17 cellular contexts compared by ENCODE assay signal in genomic region chr22:37177221-37177620, GRCh38. TPM values are rescaled to one million over a fixed set of nuclear protein-coding genes. Genes with fewer than 3 reads are reported as not detected.
DNase-seq lines count a peak whose midpoint lies in the region; ATAC-seq and TF ChIP-seq lines count a peak whose summit lies in the region.
"Had no signal": no experiment of that assay in that cellular context is flagged by ENCODE, and none has a peak within 500 bp of the region (broad histone marks: within the 10 kb centered on the region; RNA-seq: fewer than 3 reads in every experiment).

No MANE protein-coding gene starts in this region.

- TF ChIP-seq POLR2A in testis (IDR thresholded peaks at IDR 0.05), result no peak

- peaks cover 32% of the 10 kb centered on the region for H3K27me3 Mint-ChIP-seq in T-helper 17 cell
- H3K27me3 Mint-ChIP-seq: stimulated activated naive CD8-positive, alpha-beta T cell treated with anti-CD3 and anti-CD28 coated beads, Interleukin-15, amount 100 ng/mL, for 72 hours had no signal

- peaks cover 41 to 62% (median 51%) of the 10 kb centered on the region in 10 experiments for H3K4me1 ChIP-seq in BLaER1 treated with 17β-estradiol and CSF1 and Interleukin-3, amounts not matched to agents 10 nM and 100 nM
- peaks cover 54% of the 10 kb centered on the region for H3K4me1 ChIP-seq in left ventricle myocardium inferior
- H3K4me1 ChIP-seq in testis, result peaks cover 30% of the 10 kb centered on the region

- peak overlapping the region in 5 of 11 experiments; percentile 14 to 56 (median 34); a peak in 3 of 22 replicates for H3K9ac ChIP-seq in BLaER1 treated with 17β-estradiol and CSF1 and Interleukin-3, amounts not matched to agents 10 nM and 100 nM
- H3K9ac ChIP-seq: SK-N-SH had no signal

- H4K20me1 ChIP-seq in BLaER1 treated with 17β-estradiol and CSF1 and Interleukin-3, amounts not matched to agents 10 nM and 100 nM, result no peaks in the 10 kb centered on the region

- H3K27me3 ChIP-seq in BLaER1 treated with 17β-estradiol and CSF1 and Interleukin-3, amounts not matched to agents 10 nM and 100 nM, result no peaks in the 10 kb centered on the region
- H3K27me3 ChIP-seq in left ventricle myocardium inferior (ENCODE audit: low read depth) (no peaks in the 10 kb centered on the region), testis (no peaks in the 10 kb centered on the region)

- H3K4me2 ChIP-seq in BLaER1 treated with 17β-estradiol and CSF1 and Interleukin-3, amounts not matched to agents 10 nM and 100 nM, result peak overlapping the region; percentile 60 to 87 (median 73)
- H3K4me2 ChIP-seq: SK-N-SH had no signal

- intact Hi-C loops in left ventricle myocardium inferior (cut with micrococcal nuclease) (no loop called here), posterior vena cava (cut with DNase I) (no loop called here), testis (cut with DNase I; ENCODE audit: low total_unique reads) (no loop called here)

- TF ChIP-seq CTCF in left ventricle myocardium inferior (IDR thresholded peaks at IDR 0.05; ENCODE audit: borderline replicate concordance) (no peak), testis (IDR thresholded peaks at IDR 0.05) (no peak)

- H3K4me3 Mint-ChIP-seq in T-helper 17 cell, result no peak overlapping the region
- H3K4me3 Mint-ChIP-seq: activated naive CD4-positive, alpha-beta T cell treated with anti-CD3 and anti-CD28 coated beads, Interleukin-2, amount 10 ng/mL, durations not matched to agents 7 days and 5 days had no signal

- peak overlapping the region; percentile 32 for H3K27ac Mint-ChIP-seq in T-helper 17 cell
- H3K27ac Mint-ChIP-seq: activated naive CD4-positive, alpha-beta T cell treated with anti-CD3 and anti-CD28 coated beads, Interleukin-2, amount 10 ng/mL, durations not matched to agents 7 days and 5 days had no signal

- ATAC-seq in T-helper 17 cell (no peak), HG03196 (IDR thresholded peaks at IDR 0.05; ENCODE audit: unreplicated experiment) (no peak)

- H3K36me3 ChIP-seq in BLaER1 treated with 17β-estradiol and CSF1 and Interleukin-3, amounts not matched to agents 10 nM and 100 nM, result no peaks in the 10 kb centered on the region
- H3K36me3 ChIP-seq in left ventricle myocardium inferior (no peaks in the 10 kb centered on the region), testis (ENCODE audit: low read depth, missing control alignments) (no peaks in the 10 kb centered on the region)

- H3K4me1 Mint-ChIP-seq in T-helper 17 cell, result peaks cover 12% of the 10 kb centered on the region

- H3K4me3 ChIP-seq in BLaER1 treated with 17β-estradiol and CSF1 and Interleukin-3, amounts not matched to agents 10 nM and 100 nM, result no peak overlapping the region
- H3K4me3 ChIP-seq in left ventricle myocardium inferior (peak overlapping the region; percentile 39), testis (no peak overlapping the region)

- 81 to 86% methylated on average over 5 of the region's 5 CpGs for WGBS in testis, 2 donors

- H3K36me3 Mint-ChIP-seq in T-helper 17 cell (ENCODE audit: low read depth), result peaks cover 9% of the 10 kb centered on the region
- H3K36me3 Mint-ChIP-seq: activated naive CD4-positive, alpha-beta T cell treated with anti-CD3 and anti-CD28 coated beads, Interleukin-2, amount 10 ng/mL, durations not matched to agents 7 days and 5 days had no signal

- H3K27ac ChIP-seq in BLaER1 treated with 17β-estradiol and CSF1 and Interleukin-3, amounts not matched to agents 10 nM and 100 nM, result peak overlapping the region in 9 of 11 experiments; percentile 12 to 73 (median 61); a peak in 17 of 22 replicates
- H3K27ac ChIP-seq in left ventricle myocardium inferior (replicated peaks) (peak overlapping the region; percentile 60), testis (no peak overlapping the region)
- H3K27ac ChIP-seq: epithelial cell of prostate had no signal

- DNase-seq in T-helper 17 cell (no peak), left ventricle myocardium inferior (no peak), posterior vena cava (ENCODE audit: low spot score) (peak; percentile 42), testis (no peak)
- DNase-seq in activated CD8-positive, alpha-beta memory T cell treated with anti-CD3 and anti-CD28 coated beads, Interleukin-2, amount 50 U/mL, for 4 hours, result no peak
- DNase-seq in activated CD4-positive, alpha-beta T cell treated with anti-CD3 and anti-CD28 coated beads, Interleukin-2, amount 50 U/mL, for 48 hours, result no peak
- DNase-seq: cerebellar nuclear complex; kidney glomerular epithelial cell; NCI-H1417 treated with DMSO at 0.1 percent for 48 hours; NCI-H345; stimulated activated naive CD8-positive, alpha-beta T cell treated with anti-CD3 and anti-CD28 coated beads, Interleukin-15, amount 100 ng/mL, for 72 hours had no signal

- peaks cover 0 to 12% (median 4%) of the 10 kb centered on the region in 11 experiments; a peak in 3 of 22 replicates for H3K9me3 ChIP-seq in BLaER1 treated with 17β-estradiol and CSF1 and Interleukin-3, amounts not matched to agents 10 nM and 100 nM (replicated peaks in 1 of 11)
- H3K9me3 ChIP-seq in T-helper 17 cell (ENCODE audit: control insufficient read depth, low read length, poor library complexity, severe bottlenecking), result no peaks in the 10 kb centered on the region
- H3K9me3 ChIP-seq in left ventricle myocardium inferior (replicated peaks), result no peaks in the 10 kb centered on the region
- H3K9me3 ChIP-seq in testis, result no peaks in the 10 kb centered on the region
- H3K9me3 ChIP-seq: SK-N-SH had no signal

RNA-seq across cellular contexts. Expression of gene C1QTNF6, which starts 10.8 kb away (rescaled TPM):
- 10 to 100 TPM; 11.2 to 11.8 TPM for total RNA-seq in T-helper 17 cell
- 1.3 TPM for total RNA-seq in left ventricle myocardium inferior
- total RNA-seq in posterior vena cava, result 1 to 10 TPM; 1.8 to 6.3 TPM
- total RNA-seq in testis, result 10 to 100 TPM; 12.6 to 14.8 TPM
- polyA plus RNA-seq in testis (ENCODE audit: insufficient read depth, low read depth, low replicate concordance), result 15.0 TPM

RNA-seq across cellular contexts. Expression of gene IL2RB, which starts 27.5 kb away (rescaled TPM):
- total RNA-seq in T-helper 17 cell, result 100 to 1,000 TPM in 1 of 2 donors, 10 to 100 TPM in 1; 76.4 to 107 TPM
- total RNA-seq in left ventricle myocardium inferior, result 0.99 TPM
- total RNA-seq in posterior vena cava, result 1 to 10 TPM; 1.2 to 1.3 TPM
- total RNA-seq in testis, result 1 to 10 TPM in 1 of 2 donors, under 1 TPM in 1; 0.74 to 1.5 TPM
- 2.9 TPM for polyA plus RNA-seq in testis (ENCODE audit: insufficient read depth, low read depth, low replicate concordance)

RNA-seq across cellular contexts. Expression of gene SSTR3, which starts 35.1 kb away (rescaled TPM):
- total RNA-seq in T-helper 17 cell (1 to 10 TPM in 1 of 2 donors, under 1 TPM in 1; 0.37 to 2.1 TPM), left ventricle myocardium inferior (not detected), posterior vena cava (not detected), testis (10 to 100 TPM; 40.1 to 54.4 TPM)
- polyA plus RNA-seq in testis (ENCODE audit: insufficient read depth, low read depth, low replicate concordance), result 26.8 TPM
- total RNA-seq: right cardiac atrium had no signal
- polyA plus RNA-seq: right cardiac atrium, SK-N-SH had no signal

Comparison
In these comparisons a context has a peak if more than half of its experiments do, and no peak if none do; other contexts are left out.
1. H3K27ac ChIP-seq: peak in BLaER1 treated with 17β-estradiol and CSF1 and Interleukin-3, amounts not matched to agents 10 nM and 100 nM (9 of 11) and left ventricle myocardium inferior (single experiment); none in testis (0 of 2).
2. RNA of gene IL2RB, which starts 27.5 kb away (total RNA-seq): 76.4 to 107 TPM in T-helper 17 cell; 0.74 to 1.5 TPM in testis, 1.2 to 1.3 TPM in posterior vena cava and 0.99 TPM in left ventricle myocardium inferior (single experiment); every median in the first group is over 10 times any median in the second.
3. RNA of gene SSTR3, which starts 35.1 kb away (total RNA-seq): 40.1 to 54.4 TPM in testis; 0.37 to 2.1 TPM in T-helper 17 cell, not detected in posterior vena cava and not detected in left ventricle myocardium inferior (single experiment); every median in the first group is over 10 times any median in the second.